8 cellular contexts compared by ENCODE assay signal in the genomic region with DNA sequence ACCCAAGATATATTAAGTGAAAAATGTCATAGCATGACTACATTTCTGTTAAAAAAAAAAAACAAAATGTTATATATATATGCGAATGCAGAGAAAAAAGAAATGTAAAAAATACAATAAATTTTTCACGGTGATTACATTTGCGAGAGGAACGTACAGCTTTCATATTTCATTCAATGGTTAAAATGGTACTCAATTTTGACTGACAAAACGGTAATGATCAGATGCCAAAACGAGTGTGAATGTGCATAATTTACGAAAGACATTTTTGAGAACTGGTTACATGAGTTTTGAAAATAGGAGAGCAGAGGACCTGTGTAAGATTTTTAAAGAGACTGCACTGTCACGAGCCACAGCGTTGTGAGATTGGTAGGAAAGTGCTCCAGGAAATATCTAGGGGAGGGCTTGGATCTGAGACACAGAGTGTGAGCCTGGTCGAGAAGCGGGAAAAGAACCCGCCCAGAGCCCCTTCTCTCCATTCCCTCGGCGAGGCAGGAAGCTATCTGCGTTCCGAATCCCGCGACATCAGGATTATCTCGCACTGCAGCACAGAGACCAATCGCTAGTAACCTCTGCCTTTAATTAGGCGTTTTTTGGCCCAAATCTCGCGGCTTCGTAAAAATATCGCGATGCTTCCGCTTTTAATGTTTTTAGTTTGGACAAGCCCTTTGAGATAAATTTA. TPM values are rescaled to one million over a fixed set of nuclear protein-coding genes. Genes with fewer than 3 reads are reported as not detected.
DNase-seq lines count a peak whose midpoint lies in the region; ATAC-seq and TF ChIP-seq lines count a peak whose summit lies in the region.

No MANE protein-coding gene starts in this region.

- H3K27ac ChIP-seq in endodermal cell (ENCODE audit: low read depth, low read length) (peak overlapping the region; percentile 96), mesendoderm (ENCODE audit: low read depth, low read length) (peak overlapping the region; percentile 51)

- H3K18ac ChIP-seq in mesendoderm (ENCODE audit: low read length), result peak overlapping the region; percentile 62

- no peak overlapping the region for H2AK5ac ChIP-seq in mesendoderm (ENCODE audit: low read length)

- H3K4me1 ChIP-seq in endodermal cell (ENCODE audit: control insufficient read depth, insufficient read depth, low read length) (no peaks in the 10 kb centered on the region), mesendoderm (ENCODE audit: control insufficient read depth, low read depth, low read length) (no peaks in the 10 kb centered on the region)

- peak overlapping the region; percentile 94 for H3K9ac ChIP-seq in endodermal cell (ENCODE audit: extremely low read depth, low read length, poor library complexity, severe bottlenecking)
- peak overlapping the region; percentile 86 for H3K9ac ChIP-seq in mesendoderm (ENCODE audit: low read length)

- H4K5ac ChIP-seq in mesendoderm (ENCODE audit: low read length), result peak overlapping the region; percentile 35

- H4K8ac ChIP-seq in mesendoderm (ENCODE audit: low read depth, low read length), result no peak overlapping the region

- no peak overlapping the region for H3K23ac ChIP-seq in mesendoderm (ENCODE audit: low read length)

- DNase-seq in COR-L47 (lab: John Stamatoyannopoulos, UW) (peak; percentile 94), HT1080 (ENCODE audit: low read depth) (peak; percentile 93), NOMO-1 treated with DMSO at 0.1 percent for 48 hours (lab: John Stamatoyannopoulos, UW; ENCODE audit: unreplicated experiment) (peak; percentile 94), endodermal cell (peak; percentile 96), mesendoderm (peak; percentile 99)
- peak; percentile 97 for DNase-seq in activated CD8-positive, alpha-beta memory T cell treated with anti-CD3 and anti-CD28 coated beads, Interleukin-2, amount 10 ng/mL, durations not matched to agents 7 days and 5 days
- peak; percentile 71 for DNase-seq in stimulated activated CD8-positive, alpha-beta memory T cell treated with anti-CD3 and anti-CD28 coated beads, Interleukin-12 subunit alpha, Interleukin-12 subunit beta, amount 100 ng/mL, for 4 hours (ENCODE audit: low read depth)

- no peaks in the 10 kb centered on the region for H3K9me3 ChIP-seq in endodermal cell (ENCODE audit: control insufficient read depth, low read length)

- CTCF ChIA-PET in activated CD8-positive, alpha-beta memory T cell treated with anti-CD3 and anti-CD28 coated beads, Interleukin-2, amount 10 ng/mL, durations not matched to agents 7 days and 5 days (lab: Charles Lee), result interaction anchor here (0.7 to 5.4 kb wide), 11 partner anchors 8 to 121 kb away, joined by 3 to 26 read pairs (median 3); a partner anchor contains a TSS

- H3K4me1 Mint-ChIP-seq in activated CD8-positive, alpha-beta memory T cell treated with anti-CD3 and anti-CD28 coated beads, Interleukin-2, amount 10 ng/mL, durations not matched to agents 7 days and 5 days, result peaks cover 12% of the 10 kb centered on the region
- H3K4me1 Mint-ChIP-seq in endodermal cell, result no peaks in the 10 kb centered on the region

- peak overlapping the region; percentile 100 for H3K27ac Mint-ChIP-seq in activated CD8-positive, alpha-beta memory T cell treated with anti-CD3 and anti-CD28 coated beads, Interleukin-2, amount 10 ng/mL, durations not matched to agents 7 days and 5 days
- H3K27ac Mint-ChIP-seq in endodermal cell, result peak overlapping the region; percentile 100

- no peaks in the 10 kb centered on the region for H3K79me1 ChIP-seq in mesendoderm (ENCODE audit: low read length)

- no peak overlapping the region for H2BK120ac ChIP-seq in mesendoderm (ENCODE audit: low read depth, low read length)

- no peaks in the 10 kb centered on the region for H3K79me2 ChIP-seq in mesendoderm (ENCODE audit: control insufficient read depth, insufficient read depth, low read length)

- H3K4me3 ChIP-seq in endodermal cell (ENCODE audit: low read length) (peak overlapping the region; percentile 98), mesendoderm (ENCODE audit: low read length) (peak overlapping the region; percentile 18)

- H3K4me2 ChIP-seq in mesendoderm (ENCODE audit: low read length), result peak overlapping the region; percentile 29

- peaks cover 7% of the 10 kb centered on the region for H3K36me3 Mint-ChIP-seq in activated CD8-positive, alpha-beta memory T cell treated with anti-CD3 and anti-CD28 coated beads, Interleukin-2, amount 10 ng/mL, durations not matched to agents 7 days and 5 days
- peaks cover 2% of the 10 kb centered on the region for H3K36me3 Mint-ChIP-seq in endodermal cell (ENCODE audit: low read depth)

- no peak overlapping the region for H3K4ac ChIP-seq in mesendoderm (ENCODE audit: low read depth, low read length)

- H3K27me3 ChIP-seq in endodermal cell (ENCODE audit: control insufficient read depth, insufficient read depth, low read length, poor library complexity, severe bottlenecking) (no peaks in the 10 kb centered on the region), mesendoderm (ENCODE audit: insufficient read depth, low read length, poor library complexity) (no peaks in the 10 kb centered on the region)

- no peaks in the 10 kb centered on the region for H3K27me3 Mint-ChIP-seq in activated CD8-positive, alpha-beta memory T cell treated with anti-CD3 and anti-CD28 coated beads, Interleukin-2, amount 10 ng/mL, durations not matched to agents 7 days and 5 days
- no peaks in the 10 kb centered on the region for H3K27me3 Mint-ChIP-seq in endodermal cell (ENCODE audit: insufficient read depth)

- no peak for TF ChIP-seq CTCF in endodermal cell (conservative IDR thresholded peaks at IDR 0.05)

- peak overlapping the region; percentile 99 for H3K4me3 Mint-ChIP-seq in activated CD8-positive, alpha-beta memory T cell treated with anti-CD3 and anti-CD28 coated beads, Interleukin-2, amount 10 ng/mL, durations not matched to agents 7 days and 5 days
- peak overlapping the region; percentile 92 for H3K4me3 Mint-ChIP-seq in endodermal cell

- no peaks in the 10 kb centered on the region for H3K9me3 Mint-ChIP-seq in activated CD8-positive, alpha-beta memory T cell treated with anti-CD3 and anti-CD28 coated beads, Interleukin-2, amount 10 ng/mL, durations not matched to agents 7 days and 5 days (ENCODE audit: low read depth)
- peaks cover 1% of the 10 kb centered on the region for H3K9me3 Mint-ChIP-seq in endodermal cell

- peak; percentile 62 for ATAC-seq in GM21360 (IDR thresholded peaks at IDR 0.05; ENCODE audit: unreplicated experiment)
- peak; percentile 85 for ATAC-seq in activated CD8-positive, alpha-beta memory T cell treated with anti-CD3 and anti-CD28 coated beads, Interleukin-2, amount 10 ng/mL, durations not matched to agents 7 days and 5 days

- no peak overlapping the region for H2BK5ac ChIP-seq in mesendoderm (ENCODE audit: low read length)

- H3K36me3 ChIP-seq in endodermal cell (ENCODE audit: control insufficient read depth, insufficient read depth, low read length) (peaks cover 6% of the 10 kb centered on the region), mesendoderm (ENCODE audit: control insufficient read depth, insufficient read depth, low read length) (no peaks in the 10 kb centered on the region)

- peak overlapping the region; percentile 78 for H3K56ac ChIP-seq in mesendoderm (ENCODE audit: low read length)

- WGBS in endodermal cell (ENCODE audit: insufficient coverage in 1 of 2, insufficient read length in 1 of 2), 2 experiments, result 18 to 19% methylated on average over 26 to 27 of the region's 27 CpGs
- no CpG with 5 or more reads among the region's 27 CpGs for WGBS in mesendoderm (ENCODE audit: extremely low coverage, insufficient coverage, low lambda C conversion rate)

- no peak overlapping the region for H2BK15ac ChIP-seq in mesendoderm (replicated peaks; ENCODE audit: low read depth)

RNA-seq across cellular contexts. Expression of a gene that starts 28.5 kb away (rescaled TPM):
- 87.3 and 89.5 TPM in 2 replicates for total RNA-seq in HT1080 (2014; rRNA removed; shearing (Covaris generic))
- 68.2 and 68.5 TPM in 2 replicates for polyA plus RNA-seq in HT1080 (2015; cell fraction: cytosol; rRNA removed)
- 148 and 152 TPM in 2 replicates for polyA plus RNA-seq in HT1080 (2015; cell fraction: nucleus; rRNA removed)
- total RNA-seq in activated CD8-positive, alpha-beta memory T cell treated with anti-CD3 and anti-CD28 coated beads, Interleukin-2, amount 10 ng/mL, durations not matched to agents 7 days and 5 days, result 10 to 100 TPM; 52.5 to 62.9 TPM
- total RNA-seq in endodermal cell, result 10 to 100 TPM; 81.8 to 82.7 TPM
- polyA plus RNA-seq in endodermal cell (2013, experiment 1 of 2), result 53.4 TPM
- 50.1 TPM for polyA plus RNA-seq in endodermal cell (2013, experiment 2 of 2)
- polyA plus RNA-seq in mesendoderm (2013, experiment 1 of 2), result 43.4 TPM
- 43.6 TPM for polyA plus RNA-seq in mesendoderm (2013, experiment 2 of 2)

Comparison
In these comparisons a context has a peak if more than half of its experiments do, and no peak if none do; other contexts are left out.
1. Peak in every context shown above with its lines: DNase-seq, ATAC-seq, H3K4me3 ChIP-seq and H3K27ac ChIP-seq.